1 cellular context compared by ENCODE assay signal in genomic region chr1:201294876-201295275, GRCh38.
TF ChIP-seq lines count a peak whose summit lies in the region.

No MANE protein-coding gene starts in this region.

TF ChIP-seq in A549, 52 proteins besides CTCF, POLR2A, EP300 and RAD21 (continued from another document):
- TF ChIP-seq, protein P1, sequence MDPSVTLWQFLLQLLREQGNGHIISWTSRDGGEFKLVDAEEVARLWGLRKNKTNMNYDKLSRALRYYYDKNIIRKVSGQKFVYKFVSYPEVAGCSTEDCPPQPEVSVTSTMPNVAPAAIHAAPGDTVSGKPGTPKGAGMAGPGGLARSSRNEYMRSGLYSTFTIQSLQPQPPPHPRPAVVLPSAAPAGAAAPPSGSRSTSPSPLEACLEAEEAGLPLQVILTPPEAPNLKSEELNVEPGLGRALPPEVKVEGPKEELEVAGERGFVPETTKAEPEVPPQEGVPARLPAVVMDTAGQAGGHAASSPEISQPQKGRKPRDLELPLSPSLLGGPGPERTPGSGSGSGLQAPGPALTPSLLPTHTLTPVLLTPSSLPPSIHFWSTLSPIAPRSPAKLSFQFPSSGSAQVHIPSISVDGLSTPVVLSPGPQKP (IDR thresholded peaks at IDR 0.05; ENCODE audit: low read depth, low read length), result no peak
- TF ChIP-seq RFX5 (IDR thresholded peaks at IDR 0.05) (no peak), ESRRA (IDR thresholded peaks at IDR 0.05; ENCODE audit: borderline replicate concordance, low read length) (no peak), JUNB (IDR thresholded peaks at IDR 0.05) (no peak), ZC3H11A (IDR thresholded peaks at IDR 0.05) (no peak), HOXB13 (CRISPR knock-in tag; IDR thresholded peaks at IDR 0.05; ENCODE audit: low read depth) (no peak), FOXS1 (CRISPR knock-in tag; IDR thresholded peaks at IDR 0.05) (no peak), POLR2AphosphoS2 (conservative IDR thresholded peaks at IDR 0.05; ENCODE audit: low read length) (no peak), FOSB (CRISPR knock-in tag; IDR thresholded peaks at IDR 0.05) (no peak)
- TF ChIP-seq, protein P2, sequence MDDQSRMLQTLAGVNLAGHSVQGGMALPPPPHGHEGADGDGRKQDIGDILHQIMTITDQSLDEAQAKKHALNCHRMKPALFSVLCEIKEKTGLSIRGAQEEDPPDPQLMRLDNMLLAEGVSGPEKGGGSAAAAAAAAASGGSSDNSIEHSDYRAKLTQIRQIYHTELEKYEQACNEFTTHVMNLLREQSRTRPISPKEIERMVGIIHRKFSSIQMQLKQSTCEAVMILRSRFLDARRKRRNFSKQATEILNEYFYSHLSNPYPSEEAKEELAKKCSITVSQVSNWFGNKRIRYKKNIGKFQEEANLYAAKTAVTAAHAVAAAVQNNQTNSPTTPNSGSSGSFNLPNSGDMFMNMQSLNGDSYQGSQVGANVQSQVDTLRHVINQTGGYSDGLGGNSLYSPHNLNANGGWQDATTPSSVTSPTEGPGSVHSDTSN (IDR thresholded peaks at IDR 0.05), result no peak
